ENCODE assay signal across 21 cellular contexts in the genomic region with DNA sequence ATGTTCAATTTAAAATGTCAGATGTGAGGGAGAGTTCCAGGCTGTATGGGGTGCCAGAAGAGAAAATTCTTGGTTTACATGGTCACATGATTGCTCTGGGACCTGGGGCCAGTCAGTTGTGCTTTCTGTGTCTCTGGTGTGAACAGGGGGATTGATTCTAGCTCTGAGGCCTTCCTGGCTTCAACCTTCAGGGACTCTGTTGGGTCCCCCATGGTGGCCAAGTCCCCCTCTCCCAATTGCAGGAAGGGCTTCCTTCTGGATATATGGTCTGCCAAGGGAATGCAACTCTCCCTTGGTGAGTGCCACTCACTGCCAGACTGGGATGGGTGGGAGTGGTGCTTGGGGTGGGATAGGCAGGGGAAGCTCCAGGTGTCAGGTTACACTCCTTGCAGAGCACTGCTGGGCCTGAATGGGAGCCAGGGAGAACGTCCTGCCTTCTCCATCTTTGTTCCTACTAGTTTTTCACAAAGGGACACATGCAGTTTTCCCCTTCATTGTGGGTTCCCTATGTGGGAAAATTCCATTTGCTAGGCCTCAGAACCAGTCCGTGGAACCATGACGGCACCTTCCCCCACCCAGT.
DNase-seq lines count a peak whose midpoint lies in the region; ATAC-seq, FAIRE-seq and TF ChIP-seq lines count a peak whose summit lies in the region.
"Had no signal": no experiment of that assay in that cellular context is flagged by ENCODE, and none has a peak within 500 bp of the region (broad histone marks: within the 10 kb centered on the region; RNA-seq: fewer than 3 reads in every experiment).

No MANE protein-coding gene starts in this region.

- intact Hi-C loops in upper lobe of right lung (cut with DNase I), result no loop called here

- no peaks in the 10 kb centered on the region for H3K36me3 ChIP-seq in upper lobe of right lung
- H3K36me3 ChIP-seq: heart right ventricle, tibial artery had no signal

- ATAC-seq in GM18868 (IDR thresholded peaks at IDR 0.05; ENCODE audit: unreplicated experiment) (no peak), upper lobe of right lung (no peak)
- ATAC-seq: activated naive CD4-positive, alpha-beta T cell treated with anti-CD3 and anti-CD28 coated beads, Interleukin-2, amount 50 U/mL, for 72 hours; heart right ventricle; naive thymus-derived CD8-positive, alpha-beta T cell; Panc1 had no signal

- no peaks in the 10 kb centered on the region for H3K4me1 ChIP-seq in upper lobe of right lung
- H3K4me1 ChIP-seq: heart right ventricle, tibial artery had no signal

- H3K9me3 ChIP-seq in upper lobe of right lung, result no peaks in the 10 kb centered on the region
- H3K9me3 ChIP-seq: heart right ventricle, tibial artery had no signal

- no peak for FAIRE-seq in HTR-8/SVneo (lab: Jason Lieb, UNC)
- FAIRE-seq: endometrium had no signal

- H3K27me3 ChIP-seq in upper lobe of right lung, result no peaks in the 10 kb centered on the region
- H3K27me3 ChIP-seq: tibial artery had no signal

- no peak overlapping the region for H3K27ac ChIP-seq in upper lobe of right lung
- H3K27ac ChIP-seq: 22Rv1, heart right ventricle, tibial artery had no signal

- DNase-seq in DMS 273 (lab: John Stamatoyannopoulos, UW; ENCODE audit: unreplicated experiment) (peak; percentile 48), DMS 273 treated with DMSO at 0.1 percent for 48 hours (lab: John Stamatoyannopoulos, UW) (no peak), HTR-8/SVneo (ENCODE audit: insufficient read length, low spot score) (peak; percentile 17), SW480 (ENCODE audit: low spot score) (peak; percentile 36), islet precursor cell (peak; percentile 63), cerebellar cortex (ENCODE audit: low spot score) (no peak), upper lobe of right lung (no peak)
- DNase-seq: activated B cell treated with CpG ODN at 0.5 μM for 24 hours; activated CD4-positive, alpha-beta memory T cell treated with anti-CD3 and anti-CD28 coated beads, Interleukin-2, amount 10 ng/mL, durations not matched to agents 7 days and 5 days; heart right ventricle; kidney glomerular epithelial cell; mesenchymal stem cell; naive thymus-derived CD8-positive, alpha-beta T cell; NCI-H2029; stimulated activated naive CD4-positive, alpha-beta T cell; tibial artery had no signal

- no peak for TF ChIP-seq CTCF in upper lobe of right lung (IDR thresholded peaks at IDR 0.05)

- H3K4me3 ChIP-seq in upper lobe of right lung, result no peak overlapping the region
- H3K4me3 ChIP-seq: heart right ventricle, tibial artery had no signal

Comparison
In these comparisons a context has a peak if more than half of its experiments do, and no peak if none do; other contexts are left out.
1. DNase-seq: peak in DMS 273 (single experiment), HTR-8/SVneo (single experiment), SW480 (single experiment) and islet precursor cell (single experiment); none in DMS 273 treated with DMSO at 0.1 percent for 48 hours (single experiment), cerebellar cortex (single experiment) and upper lobe of right lung (single experiment).